Comparison of ENCODE assay signal across 14 cellular contexts in the genomic region with DNA sequence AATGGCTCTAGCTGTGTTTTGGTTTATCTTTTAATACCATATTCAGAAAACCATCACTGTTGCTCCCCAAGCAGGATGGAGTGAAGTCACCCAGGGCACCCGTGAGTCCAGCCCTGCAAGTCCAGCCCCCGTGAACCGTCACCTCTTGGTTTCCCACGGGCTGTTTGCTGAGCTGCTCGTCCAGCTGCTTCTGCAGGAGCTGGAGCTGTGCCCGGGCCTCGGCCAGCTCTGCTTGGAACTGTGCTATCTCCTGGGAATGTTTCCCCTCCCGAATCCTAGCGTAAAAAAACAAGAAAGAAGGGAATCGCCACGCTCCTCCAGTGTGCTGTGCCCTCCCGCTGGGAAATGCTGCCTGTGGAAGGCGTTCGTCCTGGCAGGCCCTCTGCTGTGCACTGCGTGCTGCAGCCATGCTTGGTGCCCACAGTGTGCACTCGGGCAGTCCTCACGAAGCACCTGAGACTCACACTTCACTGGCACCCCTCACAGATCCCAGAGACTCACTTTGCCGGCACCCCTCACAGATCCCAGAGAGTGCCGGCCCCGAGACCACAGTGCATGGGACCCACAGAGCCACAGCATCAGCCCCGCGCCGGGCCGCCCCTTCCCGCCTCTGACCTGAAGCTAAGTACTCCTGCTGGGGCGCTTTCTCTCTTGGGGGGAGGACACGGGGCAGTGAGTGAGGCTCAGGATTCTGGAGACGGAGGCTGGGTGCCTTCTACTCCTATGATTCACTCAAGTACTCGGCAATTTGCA. TPM values are rescaled to one million over a fixed set of nuclear protein-coding genes. Genes with fewer than 3 reads are reported as not detected.
DNase-seq lines count a peak whose midpoint lies in the region; ATAC-seq lines count a peak whose summit lies in the region.
"Had no signal": no experiment of that assay in that cellular context is flagged by ENCODE, and none has a peak within 500 bp of the region (broad histone marks: within the 10 kb centered on the region; RNA-seq: fewer than 3 reads in every experiment).

No MANE protein-coding gene starts in this region.

- H3K36me3 Mint-ChIP-seq in stimulated activated naive B cell treated with anti-CD40 and anti-IgM and Interleukin-4, amounts not matched to agents 10 μg/mL and 1 μg/mL and 100 μg/mL, for 72 hours, result peaks cover 55 to 58% of the 10 kb centered on the region in 2 donors

- peaks cover 15 to 20% of the 10 kb centered on the region in 2 donors for H3K4me1 Mint-ChIP-seq in stimulated activated naive B cell treated with anti-CD40 and anti-IgM and Interleukin-4, amounts not matched to agents 10 μg/mL and 1 μg/mL and 100 μg/mL, for 72 hours

- no peaks in the 10 kb centered on the region for H3K9me3 Mint-ChIP-seq in stimulated activated naive B cell treated with anti-CD40 and anti-IgM and Interleukin-4, amounts not matched to agents 10 μg/mL and 1 μg/mL and 100 μg/mL, for 72 hours
- H3K9me3 Mint-ChIP-seq: activated B cell treated with CpG ODN at 0.5 μM for 24 hours had no signal

- H3K27me3 Mint-ChIP-seq in stimulated activated naive B cell treated with anti-CD40 and anti-IgM and Interleukin-4, amounts not matched to agents 10 μg/mL and 1 μg/mL and 100 μg/mL, for 72 hours, result no peaks in the 10 kb centered on the region
- H3K27me3 Mint-ChIP-seq: activated B cell treated with CpG ODN at 0.5 μM for 24 hours had no signal

- peak; percentile 6 for DNase-seq in NCI-H2107 treated with DMSO at 0.1 percent for 48 hours (lab: John Stamatoyannopoulos, UW; ENCODE audit: unreplicated experiment)
- no peak for DNase-seq in NCI-H2107 (lab: John Stamatoyannopoulos, UW)
- peak; percentile 26 for DNase-seq in cerebellum (ENCODE audit: low spot score)
- DNase-seq in left lobe of liver (ENCODE audit: low spot score), result no peak
- no peak for DNase-seq in stimulated activated naive B cell treated with anti-CD40 and anti-IgM and Interleukin-4, amounts not matched to agents 10 μg/mL and 1 μg/mL and 100 μg/mL, for 72 hours
- DNase-seq in activated effector memory CD4-positive, alpha-beta T cell treated with Interleukin-2 at 50 U/mL for 16 hours, result no peak
- DNase-seq: activated B cell treated with CpG ODN at 0.5 μM for 24 hours; glutamatergic neuron; stimulated activated CD4-positive, alpha-beta T cell treated with anti-CD3 and anti-CD28 coated beads, Interleukin-12 subunit alpha, Interleukin-12 subunit beta, amount 100 ng/mL, for 4 hours; SW 1271; tibial artery had no signal

- H3K27ac Mint-ChIP-seq in stimulated activated naive B cell treated with anti-CD40 and anti-IgM and Interleukin-4, amounts not matched to agents 10 μg/mL and 1 μg/mL and 100 μg/mL, for 72 hours, result peak overlapping the region; percentile 3
- H3K27ac Mint-ChIP-seq: activated B cell treated with CpG ODN at 0.5 μM for 24 hours had no signal

- H3K4me3 Mint-ChIP-seq in stimulated activated naive B cell treated with anti-CD40 and anti-IgM and Interleukin-4, amounts not matched to agents 10 μg/mL and 1 μg/mL and 100 μg/mL, for 72 hours, result no peak overlapping the region
- H3K4me3 Mint-ChIP-seq: activated B cell treated with CpG ODN at 0.5 μM for 24 hours had no signal

- ATAC-seq in left lobe of liver, result peak; percentile 17
- no peak for ATAC-seq in stimulated activated naive B cell treated with anti-CD40 and anti-IgM and Interleukin-4, amounts not matched to agents 10 μg/mL and 1 μg/mL and 100 μg/mL, for 72 hours (replicated peaks)
- ATAC-seq in GM21367 (IDR thresholded peaks at IDR 0.05; ENCODE audit: unreplicated experiment), result no peak
- no peak for ATAC-seq in HG02884 (IDR thresholded peaks at IDR 0.05; ENCODE audit: unreplicated experiment)
- ATAC-seq: left lung had no signal

RNA-seq across cellular contexts. Expression of gene ANKLE2, which starts 15.4 kb away (rescaled TPM):
- total RNA-seq in cerebellum (50.1 TPM), left lobe of liver (16.9 TPM)

RNA-seq across cellular contexts. Expression of gene GOLGA3, which starts 51.7 kb away (rescaled TPM):
- 44.1 TPM for total RNA-seq in cerebellum
- 22.9 TPM for total RNA-seq in left lobe of liver

Comparison
In these comparisons a context has a peak if more than half of its experiments do, and no peak if none do; other contexts are left out.
1. DNase-seq: peak in NCI-H2107 treated with DMSO at 0.1 percent for 48 hours (single experiment) and cerebellum (single experiment); none in NCI-H2107 (single experiment), left lobe of liver (single experiment), stimulated activated naive B cell treated with anti-CD40 and anti-IgM and Interleukin-4, amounts not matched to agents 10 μg/mL and 1 μg/mL and 100 μg/mL, for 72 hours (single experiment) and activated effector memory CD4-positive, alpha-beta T cell treated with Interleukin-2 at 50 U/mL for 16 hours (single experiment).